ENCODE assay signal across 13 cellular contexts in genomic region chr7:98930921-98931320, GRCh38. TPM values are rescaled to one million over a fixed set of nuclear protein-coding genes. Genes with fewer than 3 reads are reported as not detected.
A peak's percentile ranks its signal among the peaks of the same experiment; 100 is the strongest.
DNase-seq lines count a peak whose midpoint lies in the region; ATAC-seq, FAIRE-seq and TF ChIP-seq lines count a peak whose summit lies in the region.
"Had no signal": no experiment of that assay in that cellular context is flagged by ENCODE, and none has a peak within 500 bp of the region (broad histone marks: within the 10 kb centered on the region; RNA-seq: fewer than 3 reads in every experiment).

No MANE protein-coding gene starts in this region.

- H3K27ac ChIP-seq in MM.1S (ENCODE audit: low read length): peak overlapping the region; percentile 91
- H3K27ac ChIP-seq in duodenal mucosa (ENCODE audit: low read depth, low read length): peak overlapping the region; percentile 41
- no peak overlapping the region for H3K27ac ChIP-seq in WERI-Rb-1
- H3K27ac ChIP-seq: heart left ventricle, SJSA1 had no signal

- H3K4me3 ChIP-seq in MM.1S (ENCODE audit: low read length) (0 out of 2 replicates have a peak overlapping the region, but pooled peaks have one; percentile 28), duodenal mucosa (ENCODE audit: low read depth in 1 of 2, low read length in 2 of 2) (no peak overlapping the region), WERI-Rb-1 (ENCODE audit: low read depth, low read length) (no peak overlapping the region)
- H3K4me3 ChIP-seq: heart left ventricle, SJSA1 had no signal

- no peaks in the 10 kb centered on the region for H3K9me3 ChIP-seq in MM.1S (replicated peaks; ENCODE audit: insufficient read depth, low read length)
- H3K9me3 ChIP-seq in duodenal mucosa (ENCODE audit: control insufficient read depth in 1 of 2, low read length in 2 of 2): no peaks in the 10 kb centered on the region
- no peaks in the 10 kb centered on the region for H3K9me3 ChIP-seq in WERI-Rb-1 (ENCODE audit: severe bottlenecking)
- H3K9me3 ChIP-seq: heart left ventricle, SJSA1 had no signal

- FAIRE-seq in urothelium cell line (lab: Jason Lieb, UNC): no peak
- FAIRE-seq: H1 had no signal

- peaks cover 16% of the 10 kb centered on the region for H3K36me3 ChIP-seq in MM.1S (replicated peaks; ENCODE audit: insufficient read depth, low read length)
- peaks cover 51 to 84% of the 10 kb centered on the region in 2 donors for H3K36me3 ChIP-seq in duodenal mucosa (ENCODE audit: control insufficient read depth in 1 of 2, insufficient read depth in 2 of 2, low read length in 2 of 2)
- peaks cover 94% of the 10 kb centered on the region for H3K36me3 ChIP-seq in WERI-Rb-1

- no peaks in the 10 kb centered on the region for H3K4me1 ChIP-seq in MM.1S (ENCODE audit: low read length)
- H3K4me1 ChIP-seq in duodenal mucosa (ENCODE audit: control insufficient read depth in 1 of 2, insufficient read depth in 2 of 2, low read length in 2 of 2): no peaks in the 10 kb centered on the region
- H3K4me1 ChIP-seq: heart left ventricle, SJSA1 had no signal

- TF ChIP-seq CTCF in GM10266 (IDR thresholded peaks at IDR 0.05; ENCODE audit: control insufficient read depth, insufficient read depth, low read depth, missing control alignments) (no peak), MM.1S (IDR thresholded peaks at IDR 0.05; ENCODE audit: low read length) (no peak), WERI-Rb-1 (IDR thresholded peaks at IDR 0.05; ENCODE audit: low read depth, low read length) (no peak)

- H3K9me2 ChIP-seq in MM.1S (replicated peaks; ENCODE audit: insufficient read depth, low read length): no peaks in the 10 kb centered on the region

- peak; percentile 84 for ATAC-seq in GM21381 (IDR thresholded peaks at IDR 0.05; ENCODE audit: unreplicated experiment)
- ATAC-seq: heart left ventricle had no signal

- H3K27me3 ChIP-seq in MM.1S (replicated peaks; ENCODE audit: insufficient read depth, low read length): no peaks in the 10 kb centered on the region
- H3K27me3 ChIP-seq in duodenal mucosa (ENCODE audit: control insufficient read depth in 1 of 2, insufficient read depth in 2 of 2, low read length in 2 of 2): no peaks in the 10 kb centered on the region
- H3K27me3 ChIP-seq in WERI-Rb-1 (ENCODE audit: insufficient read depth, low read depth, severe bottlenecking): no peaks in the 10 kb centered on the region
- H3K27me3 ChIP-seq: heart left ventricle, SJSA1 had no signal

- peaks cover 10% of the 10 kb centered on the region for H3K79me2 ChIP-seq in MM.1S (ENCODE audit: low read length)

- peak overlapping the region; percentile 17; the same call in 1 of the 2 replicates for H3K4me2 ChIP-seq in MM.1S (ENCODE audit: low read depth, low read length)

- H3K9ac ChIP-seq in MM.1S (ENCODE audit: low read length) (peak overlapping the region; percentile 24; the same call in 1 of the 2 replicates), duodenal mucosa (ENCODE audit: low read depth in 1 of 2, low read length in 2 of 2) (no peak overlapping the region)

- peak; percentile 41 for DNase-seq in GM10266 (ENCODE audit: extremely low spot score)
- DNase-seq in MM.1S: peak; percentile 34
- DNase-seq in WERI-Rb-1: no peak
- no peak for DNase-seq in SK-N-DZ (ENCODE audit: low spot score)
- DNase-seq in posterior vena cava (ENCODE audit: low spot score): no peak
- no peak for DNase-seq in urothelium cell line (ENCODE audit: low spot score)
- DNase-seq: DMS79, heart left ventricle, posterior cingulate gyrus had no signal

- H4K20me1 ChIP-seq in MM.1S (ENCODE audit: insufficient read depth, low read length): no peaks in the 10 kb centered on the region

- no peaks in the 10 kb centered on the region for H3F3A ChIP-seq in MM.1S (ENCODE audit: insufficient read depth, low read length)

- intact Hi-C loops in posterior vena cava (cut with DNase I): no loop called here

- no peak overlapping the region for H2AFZ ChIP-seq in MM.1S (ENCODE audit: low read length)

RNA-seq across cellular contexts. Expression of gene TRRAP, which starts 52.6 kb away (rescaled TPM):
- polyA plus RNA-seq in SK-N-DZ (2014; cell fraction: cytosol; rRNA removed): 12.0 and 13.9 TPM in 2 replicates
- polyA plus RNA-seq in SK-N-DZ (2014; cell fraction: nucleus; rRNA removed): 13.7 and 25.9 TPM in 2 replicates
- total RNA-seq in posterior vena cava: 10 to 100 TPM; 25.6 to 26.9 TPM

Comparison
In these comparisons a context has a peak if more than half of its experiments do, and no peak if none do; other contexts are left out.
1. DNase-seq: peak in GM10266 (single experiment) and MM.1S (single experiment); none in WERI-Rb-1 (single experiment), SK-N-DZ (single experiment), posterior vena cava (single experiment) and urothelium cell line (single experiment).